Comparison of ENCODE assay signal across 10 cellular contexts in genomic region chr3:87674397-87675161, GRCh38.
DNase-seq lines count a peak whose midpoint lies in the region; ATAC-seq and TF ChIP-seq lines count a peak whose summit lies in the region.
"Had no signal": no experiment of that assay in that cellular context is flagged by ENCODE, and none has a peak within 500 bp of the region (broad histone marks: within the 10 kb centered on the region; RNA-seq: fewer than 3 reads in every experiment).

No MANE protein-coding gene starts in this region.

- ATAC-seq in GM18861 (IDR thresholded peaks at IDR 0.05; ENCODE audit: unreplicated experiment) (peak; percentile 98), GM21526 (IDR thresholded peaks at IDR 0.05; ENCODE audit: low FRiP score, unreplicated experiment) (peak; percentile 100), HG03135 (IDR thresholded peaks at IDR 0.05; ENCODE audit: unreplicated experiment) (peak; percentile 93), activated B cell treated with CpG ODN at 0.5 μM for 24 hours (ENCODE audit: low read depth) (peak; percentile 70)
- ATAC-seq in activated CD8-positive, alpha-beta memory T cell treated with anti-CD3 and anti-CD28 coated beads, Interleukin-2, amount 10 ng/mL, durations not matched to agents 7 days and 5 days = no peak
- ATAC-seq: sciatic nerve had no signal

- H3K27ac Mint-ChIP-seq in activated B cell treated with CpG ODN at 0.5 μM for 24 hours = no peak overlapping the region
- no peak overlapping the region for H3K27ac Mint-ChIP-seq in activated CD8-positive, alpha-beta memory T cell treated with anti-CD3 and anti-CD28 coated beads, Interleukin-2, amount 10 ng/mL, durations not matched to agents 7 days and 5 days

- H3K27ac ChIP-seq in caudate nucleus (ENCODE audit: low read depth, low read length) = no peak overlapping the region

- H3K4me3 Mint-ChIP-seq in activated B cell treated with CpG ODN at 0.5 μM for 24 hours = no peak overlapping the region
- H3K4me3 Mint-ChIP-seq in activated CD8-positive, alpha-beta memory T cell treated with anti-CD3 and anti-CD28 coated beads, Interleukin-2, amount 10 ng/mL, durations not matched to agents 7 days and 5 days = no peak overlapping the region

- H3K9me3 Mint-ChIP-seq in activated B cell treated with CpG ODN at 0.5 μM for 24 hours = no peaks in the 10 kb centered on the region
- no peaks in the 10 kb centered on the region for H3K9me3 Mint-ChIP-seq in activated CD8-positive, alpha-beta memory T cell treated with anti-CD3 and anti-CD28 coated beads, Interleukin-2, amount 10 ng/mL, durations not matched to agents 7 days and 5 days (ENCODE audit: low read depth)

- H3K4me1 Mint-ChIP-seq in activated B cell treated with CpG ODN at 0.5 μM for 24 hours = peaks cover 8% of the 10 kb centered on the region
- H3K4me1 Mint-ChIP-seq in activated CD8-positive, alpha-beta memory T cell treated with anti-CD3 and anti-CD28 coated beads, Interleukin-2, amount 10 ng/mL, durations not matched to agents 7 days and 5 days = peaks cover 2% of the 10 kb centered on the region

- DNase-seq in activated B cell treated with CpG ODN at 0.5 μM for 24 hours (no peak), SK-N-DZ (ENCODE audit: low spot score) (no peak), caudate nucleus (lab: John Stamatoyannopoulos, UW) (no peak), DMS53 treated with DMSO at 0.1 percent for 48 hours (lab: John Stamatoyannopoulos, UW; ENCODE audit: unreplicated experiment) (no peak)
- DNase-seq in activated CD8-positive, alpha-beta memory T cell treated with anti-CD3 and anti-CD28 coated beads, Interleukin-2, amount 10 ng/mL, durations not matched to agents 7 days and 5 days = no peak
- DNase-seq: NCI-H524 had no signal

- intact Hi-C loops in activated B cell treated with CpG ODN at 0.5 μM for 24 hours (cut with micrococcal nuclease) = loop anchor here (5.0 kb wide), 1 partner anchor 328 kb away; no protein-coding TSS in a partner anchor

- no peak for TF ChIP-seq CTCF in activated B cell treated with CpG ODN at 0.5 μM for 24 hours (IDR thresholded peaks at IDR 0.05)

- no peaks in the 10 kb centered on the region for H3K36me3 Mint-ChIP-seq in activated B cell treated with CpG ODN at 0.5 μM for 24 hours (ENCODE audit: low read depth)
- H3K36me3 Mint-ChIP-seq in activated CD8-positive, alpha-beta memory T cell treated with anti-CD3 and anti-CD28 coated beads, Interleukin-2, amount 10 ng/mL, durations not matched to agents 7 days and 5 days = no peaks in the 10 kb centered on the region

- CTCF ChIA-PET in activated B cell treated with CpG ODN at 0.5 μM for 24 hours (lab: Charles Lee) = no interaction called here
- CTCF ChIA-PET in activated CD8-positive, alpha-beta memory T cell treated with anti-CD3 and anti-CD28 coated beads, Interleukin-2, amount 10 ng/mL, durations not matched to agents 7 days and 5 days (lab: Charles Lee) = no interaction called here

- H3K27me3 Mint-ChIP-seq in activated B cell treated with CpG ODN at 0.5 μM for 24 hours = peaks cover 25% of the 10 kb centered on the region
- H3K27me3 Mint-ChIP-seq in activated CD8-positive, alpha-beta memory T cell treated with anti-CD3 and anti-CD28 coated beads, Interleukin-2, amount 10 ng/mL, durations not matched to agents 7 days and 5 days = no peaks in the 10 kb centered on the region

- POLR2A ChIA-PET in activated B cell treated with CpG ODN at 0.5 μM for 24 hours (lab: Charles Lee) = no interaction called here
